Comparison of ENCODE assay signal across 19 cellular contexts in the genomic region with DNA sequence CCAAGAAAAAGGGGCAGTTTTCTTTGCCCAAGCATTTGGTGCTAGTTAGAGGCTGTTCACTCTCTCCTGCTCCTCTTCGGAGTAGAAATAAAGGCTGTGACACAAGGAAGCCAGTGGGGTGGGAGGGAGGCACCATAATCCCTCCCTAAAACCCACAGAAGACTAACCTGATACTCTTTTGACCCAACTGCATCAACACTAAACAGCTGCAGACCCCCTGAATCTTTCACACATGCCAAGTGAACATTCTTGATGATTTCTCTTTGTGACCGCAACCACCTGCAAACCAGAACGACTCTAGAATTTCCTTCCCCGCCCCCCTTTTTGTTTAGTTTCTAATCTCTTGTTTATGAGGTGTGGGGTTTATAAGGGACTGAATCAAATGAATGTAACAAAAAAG.
DNase-seq lines count a peak whose midpoint lies in the region; ATAC-seq, FAIRE-seq and TF ChIP-seq lines count a peak whose summit lies in the region.
"Had no signal": no experiment of that assay in that cellular context is flagged by ENCODE, and none has a peak within 500 bp of the region (broad histone marks: within the 10 kb centered on the region; RNA-seq: fewer than 3 reads in every experiment).

No MANE protein-coding gene starts in this region.

- FAIRE-seq in GM12891 (lab: Jason Lieb, UNC): peak; percentile 71

- CTCF ChIA-PET in CD4-positive, alpha-beta memory T cell (lab: Charles Lee; ENCODE audit: partially characterized antibody): no interaction called here

- H3K27ac Mint-ChIP-seq in CD4-positive, alpha-beta memory T cell: peak overlapping the region in 4 of 7 donors; percentile 14 to 49 (median 31)
- H3K27ac Mint-ChIP-seq in activated T-helper 1 cell treated with anti-CD3 and anti-CD28 coated beads, Interleukin-12 subunit alpha, Interleukin-12 subunit beta, Interleukin-2, Interleukin-4 antibody, amounts not matched to agents 30 ng/mL and 10 ng/mL and 1 ng/mL, durations not matched to agents 14 hours and 24 hours and 36 hours: peak overlapping the region; percentile 53
- H3K27ac Mint-ChIP-seq: nephron had no signal

- no peak for TF ChIP-seq POLR2A in GM12891 (IDR thresholded peaks at IDR 0.05; ENCODE audit: low read depth, low read length)

- no peak overlapping the region for H3K27ac ChIP-seq in CD4-positive, alpha-beta memory T cell (ENCODE audit: low read depth, low read length)
- H3K27ac ChIP-seq: breast epithelium, left ventricle myocardium inferior, transverse colon had no signal

- H3K27me3 ChIP-seq in CD4-positive, alpha-beta memory T cell (ENCODE audit: insufficient read depth, low read length): no peaks in the 10 kb centered on the region
- H3K27me3 ChIP-seq: breast epithelium, transverse colon had no signal

- no peaks in the 10 kb centered on the region for H3K27me3 Mint-ChIP-seq in CD4-positive, alpha-beta memory T cell
- no peaks in the 10 kb centered on the region for H3K27me3 Mint-ChIP-seq in activated T-helper 1 cell treated with anti-CD3 and anti-CD28 coated beads, Interleukin-12 subunit alpha, Interleukin-12 subunit beta, Interleukin-2, Interleukin-4 antibody, amounts not matched to agents 30 ng/mL and 10 ng/mL and 1 ng/mL, durations not matched to agents 14 hours and 24 hours and 36 hours (ENCODE audit: insufficient read depth)

- POLR2A ChIA-PET in CD4-positive, alpha-beta memory T cell (lab: Charles Lee; ENCODE audit: partially characterized antibody): no interaction called here

- ATAC-seq in HG03097 (IDR thresholded peaks at IDR 0.05; ENCODE audit: low FRiP score, unreplicated experiment): peak; percentile 62
- no peak for ATAC-seq in SK-N-SH treated with all-trans-retinoic acid at 6 μM for 48 hours
- ATAC-seq in GM21723 (IDR thresholded peaks at IDR 0.05; ENCODE audit: unreplicated experiment): no peak

- peaks cover 20% of the 10 kb centered on the region for H3K36me3 ChIP-seq in CD4-positive, alpha-beta memory T cell (ENCODE audit: insufficient read depth, low read length)
- H3K36me3 ChIP-seq: HAP-1 had no signal

- no peak for DNase-seq in CD4-positive, alpha-beta memory T cell
- DNase-seq in GM12891 (ENCODE audit: insufficient read length, low spot score): no peak
- DNase-seq in activated T-helper 1 cell treated with anti-CD3 and anti-CD28 coated beads, Interleukin-12 subunit alpha, Interleukin-12 subunit beta, Interleukin-2, Interleukin-4 antibody, amounts not matched to agents 30 ng/mL and 10 ng/mL and 1 ng/mL, durations not matched to agents 14 hours and 24 hours and 36 hours (ENCODE audit: low spot score): no peak
- DNase-seq in NCI-H2171 treated with DMSO at 0.1 percent for 48 hours (lab: John Stamatoyannopoulos, UW): no peak
- no peak for DNase-seq in NCI-H2196 treated with DMSO at 0.1 percent for 48 hours (lab: John Stamatoyannopoulos, UW; ENCODE audit: unreplicated experiment)
- DNase-seq: activated CD4-positive, alpha-beta T cell treated with anti-CD3 and anti-CD28 coated beads for 4 hours; activated effector memory CD4-positive, alpha-beta T cell treated with anti-CD3 and anti-CD28 coated beads, Interleukin-2, amount 50 U/mL, for 16 hours; effector memory CD4-positive, alpha-beta T cell; left ventricle myocardium inferior; NCI-H2029; retina; T-helper 9 cell; transverse colon had no signal

- H3K4me3 Mint-ChIP-seq in CD4-positive, alpha-beta memory T cell: no peak overlapping the region
- no peak overlapping the region for H3K4me3 Mint-ChIP-seq in activated T-helper 1 cell treated with anti-CD3 and anti-CD28 coated beads, Interleukin-12 subunit alpha, Interleukin-12 subunit beta, Interleukin-2, Interleukin-4 antibody, amounts not matched to agents 30 ng/mL and 10 ng/mL and 1 ng/mL, durations not matched to agents 14 hours and 24 hours and 36 hours

- no peaks in the 10 kb centered on the region for H3K9me3 ChIP-seq in CD4-positive, alpha-beta memory T cell (ENCODE audit: control insufficient read depth in 1 of 2, low read length in 2 of 2)
- H3K9me3 ChIP-seq: breast epithelium, HAP-1, left ventricle myocardium inferior, transverse colon had no signal

- H3K4me1 ChIP-seq in CD4-positive, alpha-beta memory T cell (ENCODE audit: insufficient read depth, low read length): no peaks in the 10 kb centered on the region
- H3K4me1 ChIP-seq: breast epithelium had no signal

- H3K36me3 Mint-ChIP-seq in CD4-positive, alpha-beta memory T cell: peaks cover 32 to 34% of the 10 kb centered on the region in 2 donors
- H3K36me3 Mint-ChIP-seq in activated T-helper 1 cell treated with anti-CD3 and anti-CD28 coated beads, Interleukin-12 subunit alpha, Interleukin-12 subunit beta, Interleukin-2, Interleukin-4 antibody, amounts not matched to agents 30 ng/mL and 10 ng/mL and 1 ng/mL, durations not matched to agents 14 hours and 24 hours and 36 hours (ENCODE audit: low read depth): peaks cover 57% of the 10 kb centered on the region

- no peaks in the 10 kb centered on the region for H3K9me3 Mint-ChIP-seq in CD4-positive, alpha-beta memory T cell
- H3K9me3 Mint-ChIP-seq in activated T-helper 1 cell treated with anti-CD3 and anti-CD28 coated beads, Interleukin-12 subunit alpha, Interleukin-12 subunit beta, Interleukin-2, Interleukin-4 antibody, amounts not matched to agents 30 ng/mL and 10 ng/mL and 1 ng/mL, durations not matched to agents 14 hours and 24 hours and 36 hours: no peaks in the 10 kb centered on the region
- H3K9me3 Mint-ChIP-seq: nephron had no signal

- intact Hi-C loops in CD4-positive, alpha-beta memory T cell (cut with micrococcal nuclease): no loop called here
- intact Hi-C loops in activated T-helper 1 cell treated with anti-CD3 and anti-CD28 coated beads, Interleukin-12 subunit alpha, Interleukin-12 subunit beta, Interleukin-2, Interleukin-4 antibody, amounts not matched to agents 30 ng/mL and 10 ng/mL and 1 ng/mL, durations not matched to agents 14 hours and 24 hours and 36 hours (cut with micrococcal nuclease): loop anchor here (2.0 kb wide), 1 partner anchor 20 kb away; no protein-coding TSS in a partner anchor

- peaks cover 2 to 11% (median 6%) of the 10 kb centered on the region in 4 donors for H3K4me1 Mint-ChIP-seq in CD4-positive, alpha-beta memory T cell
- H3K4me1 Mint-ChIP-seq in activated T-helper 1 cell treated with anti-CD3 and anti-CD28 coated beads, Interleukin-12 subunit alpha, Interleukin-12 subunit beta, Interleukin-2, Interleukin-4 antibody, amounts not matched to agents 30 ng/mL and 10 ng/mL and 1 ng/mL, durations not matched to agents 14 hours and 24 hours and 36 hours (ENCODE audit: low read depth): peaks cover 78% of the 10 kb centered on the region

- H3K4me3 ChIP-seq in CD4-positive, alpha-beta memory T cell (ENCODE audit: low read length in 2 of 2): no peak overlapping the region
- H3K4me3 ChIP-seq: breast epithelium, HAP-1, left ventricle myocardium inferior, transverse colon had no signal

TF ChIP-seq in GM12891, 5 proteins besides CTCF, POLR2A, EP300 and RAD21:
- TF ChIP-seq POLR2AphosphoS5 (IDR thresholded peaks at IDR 0.05; ENCODE audit: low read depth, low read length): no peak
- no peak for TF ChIP-seq POU2F2 (IDR thresholded peaks at IDR 0.05; ENCODE audit: low read depth, low read length)
- TF ChIP-seq SPI1 (IDR thresholded peaks at IDR 0.05; ENCODE audit: low read depth, low read length): no peak
- TF ChIP-seq TAF1 (IDR thresholded peaks at IDR 0.05; ENCODE audit: low read depth, low read length): no peak
- TF ChIP-seq PAX5 (IDR thresholded peaks at IDR 0.05; ENCODE audit: insufficient read depth, low read length, severe bottlenecking): no peak
TF ChIP-seq in GM12891: peak in this region for 0.

TF ChIP-seq in SK-N-SH treated with all-trans-retinoic acid at 6 μM for 48 hours, 23 proteins besides CTCF, POLR2A, EP300 and RAD21:
- no peak for TF ChIP-seq CSDC2 (CRISPR knock-in tag; IDR thresholded peaks at IDR 0.05)
- no peak for TF ChIP-seq BACH2 (CRISPR knock-in tag; IDR thresholded peaks at IDR 0.05; ENCODE audit: borderline replicate concordance)
- TF ChIP-seq ZFP30 (CRISPR knock-in tag; IDR thresholded peaks at IDR 0.05): no peak
- TF ChIP-seq RARB (CRISPR knock-in tag; IDR thresholded peaks at IDR 0.05): no peak
- TF ChIP-seq, protein P1, sequence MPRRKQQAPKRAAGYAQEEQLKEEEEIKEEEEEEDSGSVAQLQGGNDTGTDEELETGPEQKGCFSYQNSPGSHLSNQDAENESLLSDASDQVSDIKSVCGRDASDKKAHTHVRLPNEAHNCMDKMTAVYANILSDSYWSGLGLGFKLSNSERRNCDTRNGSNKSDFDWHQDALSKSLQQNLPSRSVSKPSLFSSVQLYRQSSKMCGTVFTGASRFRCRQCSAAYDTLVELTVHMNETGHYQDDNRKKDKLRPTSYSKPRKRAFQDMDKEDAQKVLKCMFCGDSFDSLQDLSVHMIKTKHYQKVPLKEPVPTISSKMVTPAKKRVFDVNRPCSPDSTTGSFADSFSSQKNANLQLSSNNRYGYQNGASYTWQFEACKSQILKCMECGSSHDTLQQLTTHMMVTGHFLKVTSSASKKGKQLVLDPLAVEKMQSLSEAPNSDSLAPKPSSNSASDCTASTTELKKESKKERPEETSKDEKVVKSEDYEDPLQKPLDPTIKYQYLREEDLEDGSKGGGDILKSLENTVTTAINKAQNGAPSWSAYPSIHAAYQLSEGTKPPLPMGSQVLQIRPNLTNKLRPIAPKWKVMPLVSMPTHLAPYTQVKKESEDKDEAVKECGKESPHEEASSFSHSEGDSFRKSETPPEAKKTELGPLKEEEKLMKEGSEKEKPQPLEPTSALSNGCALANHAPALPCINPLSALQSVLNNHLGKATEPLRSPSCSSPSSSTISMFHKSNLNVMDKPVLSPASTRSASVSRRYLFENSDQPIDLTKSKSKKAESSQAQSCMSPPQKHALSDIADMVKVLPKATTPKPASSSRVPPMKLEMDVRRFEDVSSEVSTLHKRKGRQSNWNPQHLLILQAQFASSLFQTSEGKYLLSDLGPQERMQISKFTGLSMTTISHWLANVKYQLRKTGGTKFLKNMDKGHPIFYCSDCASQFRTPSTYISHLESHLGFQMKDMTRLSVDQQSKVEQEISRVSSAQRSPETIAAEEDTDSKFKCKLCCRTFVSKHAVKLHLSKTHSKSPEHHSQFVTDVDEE (CRISPR knock-in tag; IDR thresholded peaks at IDR 0.05): no peak
